In the genomic region with DNA sequence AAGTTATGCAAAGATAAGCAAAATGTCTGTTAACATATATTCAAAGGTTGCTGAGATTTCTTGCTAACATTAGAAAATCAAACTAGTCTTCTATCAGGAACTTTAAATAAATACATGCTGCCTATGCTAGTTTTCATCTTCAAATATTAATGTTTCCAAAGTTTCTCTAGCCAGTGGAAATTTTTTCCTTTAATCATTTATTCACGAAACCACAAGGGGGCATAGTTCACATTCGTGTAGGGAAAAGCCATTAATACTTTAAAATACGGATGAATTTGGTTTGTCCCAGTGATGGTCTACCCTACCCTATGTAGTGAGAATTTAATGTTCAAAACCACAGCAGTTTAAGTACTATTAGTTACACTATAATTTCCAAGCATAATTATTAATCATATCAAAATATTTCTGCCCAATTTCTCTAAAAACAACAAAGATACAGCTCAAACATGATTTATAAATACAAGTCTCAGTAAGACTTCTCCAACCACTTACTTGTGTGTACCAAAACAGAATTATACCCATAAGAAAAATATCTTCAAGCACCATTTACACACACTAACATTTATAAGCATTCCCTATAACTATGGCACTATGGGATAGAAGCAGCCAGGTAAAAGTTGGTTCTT, we compare ENCODE assay signal across 8 cellular contexts. TPM values are rescaled to one million over a fixed set of nuclear protein-coding genes. Genes with fewer than 3 reads are reported as not detected.
DNase-seq lines count a peak whose midpoint lies in the region; ATAC-seq, FAIRE-seq and TF ChIP-seq lines count a peak whose summit lies in the region.

No MANE protein-coding gene starts in this region.

- CTCF ChIA-PET in A549 (lab: Yijun Ruan, JAX) (interaction anchor here (0.6 to 1.9 kb wide), 14 partner anchors 10 to 490 kb away, joined by 3 to 7 read pairs (median 3); no protein-coding TSS in a partner anchor), RWPE1 (lab: Yijun Ruan, JAX) (interaction anchor here (0.6 to 0.8 kb wide), 6 partner anchors 99 to 963 kb away, joined by 3 to 6 read pairs (median 4); no protein-coding TSS in a partner anchor)

- no peak overlapping the region for H3K4me2 ChIP-seq in A549

- ATAC-seq in A549 (no peak), GM18505 (IDR thresholded peaks at IDR 0.05; ENCODE audit: unreplicated experiment) (no peak), HG03045 (IDR thresholded peaks at IDR 0.05; ENCODE audit: unreplicated experiment) (no peak)

- H3K4me1 ChIP-seq in A549 (peaks cover 19% of the 10 kb centered on the region), tibial artery (peaks cover 0 to 32% (median 3%) of the 10 kb centered on the region in 4 donors)

- FAIRE-seq in A549 (lab: Jason Lieb, UNC), result no peak

- TF ChIP-seq CTCF in A549 (IDR thresholded peaks at IDR 0.05) (peak; percentile 55), GM12872 (IDR thresholded peaks at IDR 0.05; ENCODE audit: insufficient read depth, low read depth, low read length) (peak; percentile 19; the same call in 1 of the 3 replicates), RWPE1 (conservative IDR thresholded peaks at IDR 0.05; ENCODE audit: low read depth) (peak; percentile 76), foreskin fibroblast (IDR thresholded peaks at IDR 0.05; ENCODE audit: low read depth, low read length) (peak; percentile 23), tibial artery (IDR thresholded peaks at IDR 0.05) (peak; percentile 52 to 56)

- H3K9me3 ChIP-seq in A549 (no peaks in the 10 kb centered on the region), tibial artery (no peaks in the 10 kb centered on the region)

- H3K36me3 ChIP-seq in tibial artery, result peaks cover 0 to 29% (median 10%) of the 10 kb centered on the region in 3 donors

- 6% methylated on average over 3 of the region's 3 CpGs for WGBS in A549 (ENCODE audit: missing lambda C conversion rate)

- DNase-seq in A549 (ENCODE audit: low read depth in 1 of 2, low spot score in 1 of 2) (peak; percentile 10 to 15), RWPE1 (ENCODE audit: low spot score) (peak; percentile 26), foreskin fibroblast (peak in 1 of 2 donors; percentile 61), tibial artery (no peak), substantia nigra (lab: John Stamatoyannopoulos, UW) (no peak)

- H3K4me3 ChIP-seq in A549, result no peak overlapping the region
- no peak overlapping the region for H3K4me3 ChIP-seq in foreskin fibroblast (ENCODE audit: low read depth in 1 of 2, low read length in 2 of 2)
- H3K4me3 ChIP-seq in tibial artery, result no peak overlapping the region

- TF ChIP-seq POLR2A in A549 (IDR thresholded peaks at IDR 0.05; ENCODE audit: low read length) (no peak), GM18505 (IDR thresholded peaks at IDR 0.05; ENCODE audit: borderline replicate concordance, extremely low read depth, insufficient read depth, insufficient read length) (no peak)

- POLR2A ChIA-PET in A549 (lab: Yijun Ruan, JAX) (interaction anchor here (0.8 kb wide), 1 partner anchor 1094 kb away, joined by 4 read pairs; a partner anchor contains a TSS), RWPE1 (lab: Yijun Ruan, JAX; ENCODE audit: low non-redundant PET) (no interaction called here)

- H3K27ac ChIP-seq in A549 (no peak overlapping the region), RWPE1 (no peak overlapping the region), tibial artery (no peak overlapping the region), substantia nigra (ENCODE audit: low read depth, low read length, poor library complexity, severe bottlenecking) (no peak overlapping the region)

- TF ChIP-seq RAD21 in A549 (conservative IDR thresholded peaks at IDR 0.05 in 1 of 2, IDR thresholded peaks at IDR 0.05 in 1 of 2), result peak; percentile 39 to 43; a peak in 4 of 5 replicates

- intact Hi-C loops in tibial artery (cut with DNase I; ENCODE audit: low total_unique reads), result loop anchor here (5.0 to 10.0 kb wide), 2 partner anchors 496 to 1068 kb away; no protein-coding TSS in a partner anchor

- H3K27me3 ChIP-seq in tibial artery, result no peaks in the 10 kb centered on the region

- TF ChIP-seq EP300 in A549 (IDR thresholded peaks at IDR 0.05), result no peak

TF ChIP-seq in A549, 52 proteins besides CTCF, POLR2A, EP300 and RAD21:
- TF ChIP-seq SREBF2 (IDR thresholded peaks at IDR 0.05) (no peak), SMC3 (IDR thresholded peaks at IDR 0.05) (0 out of 3 replicates have a peak, but pooled peaks have one; percentile 27)

RNA-seq across cellular contexts. Expression of a gene that starts 16.2 kb away (rescaled TPM):
- 3.7 and 4.2 TPM in 2 replicates for polyA plus RNA-seq in A549 (2011; rRNA removed)
- 1.7 TPM in 2 replicates for polyA plus RNA-seq in A549 (2012; cell fraction: cytosol; rRNA removed)
- 3.2 and 3.3 TPM in 2 replicates for polyA plus RNA-seq in A549 (2012; cell fraction: nucleus; rRNA removed)
- polyA plus RNA-seq in A549 (2017; fragmentation: RNase III; extraction: RNeasy Plus Mini Kit Qiagen cat#74134 plus additional on column Dnase treatment), result 6.3 to 6.5 TPM (median 6.5 TPM) in 3 replicates
- polyA minus RNA-seq in A549 (2011; rRNA and poly(A)+ RNA removed), result 1.4 and 1.7 TPM in 2 replicates

RNA-seq across cellular contexts. Expression of a gene that starts 16.3 kb away (rescaled TPM):
- 15.5 and 21.0 TPM in 2 replicates for polyA plus RNA-seq in A549 (2011; rRNA removed)
- polyA plus RNA-seq in A549 (2012; cell fraction: cytosol; rRNA removed), result 4.8 and 5.4 TPM in 2 replicates
- polyA plus RNA-seq in A549 (2012; cell fraction: nucleus; rRNA removed), result 6.6 and 11.8 TPM in 2 replicates
- polyA plus RNA-seq in A549 (2017; fragmentation: RNase III; extraction: RNeasy Plus Mini Kit Qiagen cat#74134 plus additional on column Dnase treatment), result 13.3 to 13.5 TPM (median 13.4 TPM) in 3 replicates
- 9.5 and 15.6 TPM in 2 replicates for polyA minus RNA-seq in A549 (2011; rRNA and poly(A)+ RNA removed)

Comparison
In these comparisons a context has a peak if more than half of its experiments do, and no peak if none do; other contexts are left out.
1. DNase-seq: peak in A549 (2 of 2) and RWPE1 (single experiment); none in tibial artery (0 of 2) and substantia nigra (0 of 49).
2. CTCF ChIP-seq: peak in every context shown above with its lines; median percentile 76 in RWPE1; 55 in A549; 54 in tibial artery; 23 in foreskin fibroblast; 19 in GM12872.